Comparison of ENCODE assay signal across 23 cellular contexts in the genomic region with DNA sequence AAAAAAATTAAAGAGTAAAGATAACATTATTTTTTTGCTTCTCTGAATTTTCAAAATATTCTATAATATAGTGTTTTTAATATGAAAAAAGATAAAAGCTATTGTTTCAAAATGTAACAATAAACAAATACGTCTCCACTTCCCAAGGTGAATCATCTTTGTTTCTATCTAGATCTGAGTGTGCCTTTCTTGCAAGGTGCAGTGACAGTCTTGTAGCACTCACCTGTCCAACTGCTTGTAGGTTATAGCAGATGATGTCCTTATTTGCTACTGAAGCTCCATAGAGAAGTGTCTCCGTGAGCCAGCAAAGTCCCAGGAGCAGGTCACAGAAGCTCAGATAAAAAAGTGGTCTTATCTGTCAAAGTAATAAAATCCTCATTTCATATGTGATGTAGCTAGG. TPM values are rescaled to one million over a fixed set of nuclear protein-coding genes. Genes with fewer than 3 reads are reported as not detected.
DNase-seq lines count a peak whose midpoint lies in the region; ATAC-seq lines count a peak whose summit lies in the region.
"Had no signal": no experiment of that assay in that cellular context is flagged by ENCODE, and none has a peak within 500 bp of the region (broad histone marks: within the 10 kb centered on the region; RNA-seq: fewer than 3 reads in every experiment).

No MANE protein-coding gene starts in this region.

- ATAC-seq in activated naive CD8-positive, alpha-beta T cell treated with anti-CD3 and anti-CD28 coated beads, Interleukin-2, amount 10 ng/mL, durations not matched to agents 7 days and 5 days (ENCODE audit: low read depth), result no peak
- ATAC-seq in HG02885 (IDR thresholded peaks at IDR 0.05; ENCODE audit: poor library complexity, unreplicated experiment), result no peak
- no peak for ATAC-seq in HG02884 (IDR thresholded peaks at IDR 0.05; ENCODE audit: unreplicated experiment)
- ATAC-seq: sciatic nerve had no signal

- no peaks in the 10 kb centered on the region for H3K9me3 ChIP-seq in KOPT-K1 (ENCODE audit: insufficient read depth, low read length, poor library complexity, severe bottlenecking)
- H3K9me3 ChIP-seq in thymus (ENCODE audit: control insufficient read depth), result no peaks in the 10 kb centered on the region
- H3K9me3 ChIP-seq: breast epithelium, colonic mucosa, esophagus squamous epithelium, vagina had no signal

- peak overlapping the region; percentile 30 for H3K27ac ChIP-seq in KOPT-K1 (ENCODE audit: low read depth, low read length, poor library complexity, severe bottlenecking)
- peak overlapping the region; percentile 60 for H3K27ac ChIP-seq in thymus (ENCODE audit: low read depth)
- H3K27ac ChIP-seq: breast epithelium, colonic mucosa, esophagus squamous epithelium, vagina had no signal

- H3K27me3 ChIP-seq in thymus (ENCODE audit: control insufficient read depth, insufficient read depth), result no peaks in the 10 kb centered on the region
- H3K27me3 ChIP-seq: breast epithelium, colonic mucosa, esophagus squamous epithelium, vagina had no signal

- H3K9me3 Mint-ChIP-seq in activated naive CD4-positive, alpha-beta T cell treated with anti-CD3 and anti-CD28 coated beads, Interleukin-2, amount 50 U/mL, for 24 hours, result no peaks in the 10 kb centered on the region
- no peaks in the 10 kb centered on the region for H3K9me3 Mint-ChIP-seq in activated naive CD8-positive, alpha-beta T cell treated with anti-CD3 and anti-CD28 coated beads, Interleukin-2, amount 10 ng/mL, durations not matched to agents 7 days and 5 days
- H3K9me3 Mint-ChIP-seq: endodermal cell, neural crest cell had no signal

- no peaks in the 10 kb centered on the region for H3K27me3 Mint-ChIP-seq in activated naive CD4-positive, alpha-beta T cell treated with anti-CD3 and anti-CD28 coated beads, Interleukin-2, amount 50 U/mL, for 24 hours
- H3K27me3 Mint-ChIP-seq in activated naive CD8-positive, alpha-beta T cell treated with anti-CD3 and anti-CD28 coated beads, Interleukin-2, amount 10 ng/mL, durations not matched to agents 7 days and 5 days, result no peaks in the 10 kb centered on the region

- H3K36me3 ChIP-seq in KOPT-K1 (ENCODE audit: insufficient read depth, low read length) (no peaks in the 10 kb centered on the region), thymus (ENCODE audit: control insufficient read depth, insufficient read depth) (no peaks in the 10 kb centered on the region)
- H3K36me3 ChIP-seq: breast epithelium, colonic mucosa, vagina had no signal

- 93% methylated on average over 2 of the region's 2 CpGs for whole genome bisulfite sequencing in thymus

- peaks cover 17% of the 10 kb centered on the region for H3K4me1 ChIP-seq in thymus (ENCODE audit: control insufficient read depth, insufficient read depth, low read length)
- H3K4me1 ChIP-seq: breast epithelium, colonic mucosa, vagina had no signal

- peak overlapping the region; percentile 64 for H3K4me3 Mint-ChIP-seq in activated naive CD4-positive, alpha-beta T cell treated with anti-CD3 and anti-CD28 coated beads, Interleukin-2, amount 50 U/mL, for 24 hours
- H3K4me3 Mint-ChIP-seq in activated naive CD8-positive, alpha-beta T cell treated with anti-CD3 and anti-CD28 coated beads, Interleukin-2, amount 10 ng/mL, durations not matched to agents 7 days and 5 days, result peak overlapping the region; percentile 39
- H3K4me3 Mint-ChIP-seq: endodermal cell, neural crest cell had no signal

- no peak overlapping the region for H3K4me3 ChIP-seq in thymus (ENCODE audit: low read length)
- H3K4me3 ChIP-seq: breast epithelium, colonic mucosa, esophagus squamous epithelium, vagina had no signal

- H3K36me3 Mint-ChIP-seq in activated naive CD4-positive, alpha-beta T cell treated with anti-CD3 and anti-CD28 coated beads, Interleukin-2, amount 50 U/mL, for 24 hours, result peaks cover 7% of the 10 kb centered on the region
- H3K36me3 Mint-ChIP-seq in activated naive CD8-positive, alpha-beta T cell treated with anti-CD3 and anti-CD28 coated beads, Interleukin-2, amount 10 ng/mL, durations not matched to agents 7 days and 5 days, result peaks cover 16% of the 10 kb centered on the region

- DNase-seq in activated naive CD4-positive, alpha-beta T cell treated with Interleukin-2 at 50 U/mL for 16 hours, result no peak
- no peak for DNase-seq in activated naive CD8-positive, alpha-beta T cell treated with anti-CD3 and anti-CD28 coated beads, Interleukin-2, amount 10 ng/mL, durations not matched to agents 7 days and 5 days
- DNase-seq: colonic mucosa; COR-L47; DMS79 treated with DMSO at 0.1 percent for 48 hours; endodermal cell; esophagus squamous epithelium; islet precursor cell; KBM-7; NCI-H1694; NCI-H2171 treated with DMSO at 0.1 percent for 48 hours; NCI-H526; stimulated activated CD8-positive, alpha-beta memory T cell treated with anti-CD3 and anti-CD28 coated beads, Interleukin-4, amount 100 ng/mL, for 48 hours; substantia nigra had no signal

- H3K4me1 Mint-ChIP-seq in activated naive CD4-positive, alpha-beta T cell treated with anti-CD3 and anti-CD28 coated beads, Interleukin-2, amount 50 U/mL, for 24 hours, result peaks cover 71% of the 10 kb centered on the region
- H3K4me1 Mint-ChIP-seq in activated naive CD8-positive, alpha-beta T cell treated with anti-CD3 and anti-CD28 coated beads, Interleukin-2, amount 10 ng/mL, durations not matched to agents 7 days and 5 days, result peaks cover 40% of the 10 kb centered on the region
- H3K4me1 Mint-ChIP-seq: endodermal cell, neural crest cell had no signal

- peak overlapping the region; percentile 92 for H3K27ac Mint-ChIP-seq in activated naive CD4-positive, alpha-beta T cell treated with anti-CD3 and anti-CD28 coated beads, Interleukin-2, amount 50 U/mL, for 24 hours
- peak overlapping the region; percentile 94 for H3K27ac Mint-ChIP-seq in activated naive CD8-positive, alpha-beta T cell treated with anti-CD3 and anti-CD28 coated beads, Interleukin-2, amount 10 ng/mL, durations not matched to agents 7 days and 5 days
- H3K27ac Mint-ChIP-seq: endodermal cell had no signal

- POLR2A ChIA-PET in activated naive CD8-positive, alpha-beta T cell treated with anti-CD3 and anti-CD28 coated beads, Interleukin-2, amount 10 ng/mL, durations not matched to agents 7 days and 5 days (lab: Charles Lee), result interaction anchor here (13.9 kb wide), 1 partner anchor 21 kb away, joined by 218 read pairs; a partner anchor contains a TSS

RNA-seq across cellular contexts. Expression of a gene that starts 21.4 kb away (rescaled TPM):
- 10 to 100 TPM; 23.4 to 26.2 TPM for total RNA-seq in activated naive CD8-positive, alpha-beta T cell treated with anti-CD3 and anti-CD28 coated beads, Interleukin-2, amount 10 ng/mL, durations not matched to agents 7 days and 5 days
- 11.4 TPM for polyA plus RNA-seq in thymus

RNA-seq across cellular contexts. Expression of a gene that starts 21.7 kb away (rescaled TPM):
- total RNA-seq in activated naive CD8-positive, alpha-beta T cell treated with anti-CD3 and anti-CD28 coated beads, Interleukin-2, amount 10 ng/mL, durations not matched to agents 7 days and 5 days, result 100 to 1,000 TPM; 158 TPM
- 130 TPM for polyA plus RNA-seq in thymus
